In the genomic region with DNA sequence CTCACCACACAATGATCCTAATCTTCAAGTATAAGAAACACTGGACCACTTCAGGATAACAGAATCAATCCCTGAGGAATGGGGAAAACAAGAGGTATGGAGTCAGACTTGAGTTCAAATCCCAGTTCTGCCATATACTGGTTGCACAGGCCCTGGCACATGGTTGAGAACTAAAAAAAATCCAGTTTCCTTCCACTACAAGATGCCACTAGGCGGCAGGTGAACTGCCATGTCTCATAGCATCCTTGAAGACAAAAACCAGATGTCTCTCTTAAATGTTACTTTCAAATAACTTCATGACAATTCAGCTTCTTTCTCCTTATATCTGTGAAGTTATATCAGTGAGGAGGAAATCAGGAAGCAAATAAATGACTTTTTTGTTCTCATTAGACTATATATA, we compare ENCODE assay signal across 16 cellular contexts. TPM values are rescaled to one million over a fixed set of nuclear protein-coding genes. Genes with fewer than 3 reads are reported as not detected.
A peak's percentile ranks its signal among the peaks of the same experiment; 100 is the strongest.
DNase-seq lines count a peak whose midpoint lies in the region; ATAC-seq, FAIRE-seq and TF ChIP-seq lines count a peak whose summit lies in the region.
"Had no signal": no experiment of that assay in that cellular context is flagged by ENCODE, and none has a peak within 500 bp of the region (broad histone marks: within the 10 kb centered on the region; RNA-seq: fewer than 3 reads in every experiment).

No MANE protein-coding gene starts in this region.

- no peak for TF ChIP-seq RAD21 in A549 (conservative IDR thresholded peaks at IDR 0.05 in 1 of 2, IDR thresholded peaks at IDR 0.05 in 1 of 2)

- POLR2A ChIA-PET in A549 (lab: Yijun Ruan, JAX) = interaction anchor here (1.3 to 1.9 kb wide), 2 partner anchors 10 to 155 kb away, joined by 3 to 11 read pairs; a partner anchor contains a TSS

- no peaks in the 10 kb centered on the region for H3K27me3 ChIP-seq in OCI-LY3 (ENCODE audit: low read depth, low read length)

- no peaks in the 10 kb centered on the region for H3K9me3 ChIP-seq in A549
- no peaks in the 10 kb centered on the region for H3K9me3 ChIP-seq in OCI-LY3 (ENCODE audit: insufficient read depth, low read length)

- TF ChIP-seq POLR2A in A549 (IDR thresholded peaks at IDR 0.05; ENCODE audit: low read length) (no peak), GM12891 (IDR thresholded peaks at IDR 0.05; ENCODE audit: low read depth, low read length) (no peak)

- peak; percentile 39 to 51; a peak in 2 of 6 replicates for ATAC-seq in A549

- FAIRE-seq in A549 (lab: Jason Lieb, UNC) (no peak), GM12891 (lab: Jason Lieb, UNC) (peak; percentile 16)
- FAIRE-seq: HTR-8/SVneo had no signal

- peaks cover 60% of the 10 kb centered on the region for H3K79me2 ChIP-seq in OCI-LY3 (ENCODE audit: low read length)

- no peak overlapping the region for H3K9ac ChIP-seq in OCI-LY3 (ENCODE audit: low read length)
- H3K9ac ChIP-seq: KMS-11 had no signal

- DNase-seq in A549 (ENCODE audit: low read depth in 1 of 2, low spot score in 1 of 2) (no peak), GM12891 (ENCODE audit: insufficient read length, low spot score) (no peak), epithelial cell of proximal tubule (ENCODE audit: low read depth) (no peak), NAMALWA (ENCODE audit: low spot score) (no peak), middle frontal gyrus (ENCODE audit: extremely low spot score, low spot score) (no peak)
- no peak for DNase-seq in stimulated activated CD4-positive, alpha-beta T cell treated with anti-CD3 and anti-CD28 coated beads, Interleukin-4, amount 100 ng/mL, for 1 hour
- DNase-seq: GDM1, NCI-H1417, NCI-H1694 treated with DMSO at 0.1 percent for 48 hours, NCI-H2081 treated with DMSO at 0.1 percent for 48 hours, NCI-H2171 treated with DMSO at 0.1 percent for 48 hours, SIG-M5 had no signal

- WGBS in A549 (ENCODE audit: missing lambda C conversion rate) = 100% methylated on average over 1 of the region's 1 CpG

- peaks cover 3% of the 10 kb centered on the region for H3K36me3 ChIP-seq in OCI-LY3 (replicated peaks; ENCODE audit: low read depth, low read length)

- H3K4me1 ChIP-seq in A549 (peaks cover 4% of the 10 kb centered on the region; the same call in 1 of the 3 replicates), OCI-LY3 (ENCODE audit: low read length) (no peaks in the 10 kb centered on the region)

- H3K4me2 ChIP-seq in A549 (no peak overlapping the region), OCI-LY3 (ENCODE audit: low read length) (no peak overlapping the region)
- H3K4me2 ChIP-seq: GM23338, KMS-11 had no signal

- TF ChIP-seq EP300 in A549 (IDR thresholded peaks at IDR 0.05) = no peak

- H2AFZ ChIP-seq in OCI-LY3 (ENCODE audit: low read depth, low read length) = no peak overlapping the region
- H2AFZ ChIP-seq: GM23338 had no signal

- CTCF ChIA-PET in A549 (lab: Yijun Ruan, JAX) = interaction anchor here (1.7 to 7.5 kb wide), 5 partner anchors 10 to 155 kb away, joined by 7 to 64 read pairs (median 8); a partner anchor contains a TSS

- H4K20me1 ChIP-seq in OCI-LY3 (ENCODE audit: insufficient read depth, low read length) = peaks cover 6% of the 10 kb centered on the region; the same call in 1 of the 2 replicates

- H3K4me3 ChIP-seq in A549 (no peak overlapping the region), OCI-LY3 (ENCODE audit: low read length) (no peak overlapping the region), epithelial cell of proximal tubule (ENCODE audit: low read depth, low read length) (no peak overlapping the region)
- H3K4me3 ChIP-seq: GM23338 had no signal

- H3K27ac ChIP-seq in A549 (no peak overlapping the region), OCI-LY3 (ENCODE audit: low read length) (no peak overlapping the region)
- H3K27ac ChIP-seq: KMS-11 had no signal

- TF ChIP-seq CTCF in A549 (IDR thresholded peaks at IDR 0.05) (no peak; the same call in 2 of the 3 replicates), OCI-LY3 (IDR thresholded peaks at IDR 0.05; ENCODE audit: low read depth, low read length) (peak; percentile 44), epithelial cell of proximal tubule (conservative IDR thresholded peaks at IDR 0.05; ENCODE audit: low read depth, low read length) (peak; percentile 20)

TF ChIP-seq in A549, 52 proteins besides CTCF, POLR2A, EP300 and RAD21:
- TF ChIP-seq NPAS2 (CRISPR knock-in tag; IDR thresholded peaks at IDR 0.05; ENCODE audit: borderline replicate concordance) (no peak), MYC (IDR thresholded peaks at IDR 0.05; ENCODE audit: borderline replicate concordance, low read length) (no peak), ESRRA (IDR thresholded peaks at IDR 0.05; ENCODE audit: borderline replicate concordance, low read length) (no peak), POLR2AphosphoS2 (conservative IDR thresholded peaks at IDR 0.05; ENCODE audit: low read length) (no peak), HOXA7 (CRISPR knock-in tag; IDR thresholded peaks at IDR 0.05) (no peak), SMC3 (IDR thresholded peaks at IDR 0.05) (no peak)
- TF ChIP-seq, protein P1, sequence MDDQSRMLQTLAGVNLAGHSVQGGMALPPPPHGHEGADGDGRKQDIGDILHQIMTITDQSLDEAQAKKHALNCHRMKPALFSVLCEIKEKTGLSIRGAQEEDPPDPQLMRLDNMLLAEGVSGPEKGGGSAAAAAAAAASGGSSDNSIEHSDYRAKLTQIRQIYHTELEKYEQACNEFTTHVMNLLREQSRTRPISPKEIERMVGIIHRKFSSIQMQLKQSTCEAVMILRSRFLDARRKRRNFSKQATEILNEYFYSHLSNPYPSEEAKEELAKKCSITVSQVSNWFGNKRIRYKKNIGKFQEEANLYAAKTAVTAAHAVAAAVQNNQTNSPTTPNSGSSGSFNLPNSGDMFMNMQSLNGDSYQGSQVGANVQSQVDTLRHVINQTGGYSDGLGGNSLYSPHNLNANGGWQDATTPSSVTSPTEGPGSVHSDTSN (IDR thresholded peaks at IDR 0.05) = no peak
TF ChIP-seq in A549: peak in this region for 0.

TF ChIP-seq in GM12891, 5 proteins besides CTCF, POLR2A, EP300 and RAD21:
- TF ChIP-seq POU2F2 (IDR thresholded peaks at IDR 0.05; ENCODE audit: low read depth, low read length) (no peak), TAF1 (IDR thresholded peaks at IDR 0.05; ENCODE audit: low read depth, low read length) (no peak), PAX5 (IDR thresholded peaks at IDR 0.05; ENCODE audit: insufficient read depth, low read length, severe bottlenecking) (no peak), SPI1 (IDR thresholded peaks at IDR 0.05; ENCODE audit: low read depth, low read length) (no peak), POLR2AphosphoS5 (IDR thresholded peaks at IDR 0.05; ENCODE audit: low read depth, low read length) (no peak)

RNA-seq across cellular contexts. Expression of a gene that starts 11.0 kb away (rescaled TPM):
- polyA plus RNA-seq in A549 (2011; rRNA removed) (27.2 and 34.8 TPM in 2 replicates), A549 (2017; fragmentation: RNase III; extraction: RNeasy Plus Mini Kit Qiagen cat#74134 plus additional on column Dnase treatment) (15.9 to 18.5 TPM (median 17.4 TPM) in 3 replicates)
- 17.4 and 18.5 TPM in 2 replicates for polyA plus RNA-seq in A549 (2012; cell fraction: cytosol; rRNA removed)
- 7.4 and 10.5 TPM in 2 replicates for polyA plus RNA-seq in A549 (2012; cell fraction: nucleus; rRNA removed)
- 18.6 and 21.7 TPM in 2 replicates for polyA minus RNA-seq in A549 (2011; rRNA and poly(A)+ RNA removed)
- 14.6 TPM for polyA plus RNA-seq in GM12891 (2012; ENCODE audit: low read depth, missing spikeins)
- 21.4 and 38.6 TPM in 2 replicates for total RNA-seq in epithelial cell of proximal tubule
